ENCODE assay signal across 8 cellular contexts in genomic region chr16:1782408-1783247, GRCh38. TPM values are rescaled to one million over a fixed set of nuclear protein-coding genes. Genes with fewer than 3 reads are reported as not detected.
DNase-seq lines count a peak whose midpoint lies in the region; ATAC-seq, FAIRE-seq and TF ChIP-seq lines count a peak whose summit lies in the region.

NUBP2 (plus strand) TSS chr16:1782960; CDS start chr16:1783021, 61 bp downstream.
SPSB3 (minus strand) TSS chr16:1782571; CDS start chr16:1781483, 1,088 bp downstream.

- no peak for TF ChIP-seq EP300 in transverse colon (IDR thresholded peaks at IDR 0.05; ENCODE audit: low read depth)

- 0 to 1% (median 0%) methylated on average over 41 to 100 of the region's 100 CpGs; no CpG with 5 or more reads in 1 of the 4 donors for WGBS in adrenal gland, 4 donors
- WGBS in trophoblast cell (ENCODE audit: extremely low coverage, insufficient coverage, insufficient read length), result no CpG with 5 or more reads among the region's 100 CpGs
- 1% methylated on average over 68 of the region's 100 CpGs; no CpG with 5 or more reads in 1 of the 2 donors for WGBS in transverse colon (ENCODE audit: low coverage in 1 of 2), 2 donors

- no peak within 1 kb of the TSS for H3K23ac ChIP-seq in trophoblast cell (ENCODE audit: low read length)

- peak within 1 kb of the TSS; percentile 44 for H2BK120ac ChIP-seq in trophoblast cell (ENCODE audit: insufficient read depth, low read length, poor library complexity)

- H3K4ac ChIP-seq in trophoblast cell (ENCODE audit: low read depth, low read length), result peak within 1 kb of the TSS; percentile 49

- H3K4me2 ChIP-seq in trophoblast cell (ENCODE audit: low read length), result peak within 1 kb of the TSS; percentile 91

- FAIRE-seq in GM12892 (lab: Jason Lieb, UNC), result peak; percentile 100

- intact Hi-C loops in adrenal gland (cut with DNase I), result no loop called here
- intact Hi-C loops in cardiac septum (cut with DNase I), result loop anchor here (5.0 kb wide), 1 partner anchor 160 kb away; the partner anchor contains the start of gene MSRB1
- intact Hi-C loops in transverse colon (cut with DNase I; ENCODE audit: low total_unique reads), result no loop called here

- H4K8ac ChIP-seq in trophoblast cell (ENCODE audit: low read depth, low read length), result peak within 1 kb of the TSS; percentile 88

- H3K18ac ChIP-seq in trophoblast cell (ENCODE audit: low read length), result peak within 1 kb of the TSS; percentile 77

- H3K27me3 ChIP-seq in adrenal gland (no peaks in the 10 kb centered on the region), trophoblast cell (ENCODE audit: insufficient read depth, low read length) (no peaks in the 10 kb centered on the region), transverse colon (no peaks in the 10 kb centered on the region)

- peak within 1 kb of the TSS; percentile 39 for H4K12ac ChIP-seq in trophoblast cell (ENCODE audit: low read depth, low read length)

- peak within 1 kb of the TSS; percentile 51 for H2AK5ac ChIP-seq in trophoblast cell (ENCODE audit: low read length)

- H3K27ac ChIP-seq in adrenal gland (peak within 1 kb of the TSS; percentile 60 to 95 (median 84)), trophoblast cell (ENCODE audit: low read depth, low read length) (peak within 1 kb of the TSS; percentile 28), transverse colon (peak within 1 kb of the TSS; percentile 89 to 95 (median 94))

- H2AFZ ChIP-seq in trophoblast cell (ENCODE audit: insufficient read depth, low read length, poor library complexity), result peak within 1 kb of the TSS; percentile 37

- H2BK5ac ChIP-seq in trophoblast cell (ENCODE audit: low read depth, low read length, poor library complexity), result no peak within 1 kb of the TSS

- H3K9me3 ChIP-seq in adrenal gland (replicated peaks in 1 of 3), result no peaks in the 10 kb centered on the region
- H3K9me3 ChIP-seq in trophoblast cell (ENCODE audit: insufficient read depth, low read depth, low read length), result no peaks in the 10 kb centered on the region
- H3K9me3 ChIP-seq in transverse colon, result no peaks in the 10 kb centered on the region

- no peak within 1 kb of the TSS for H2BK12ac ChIP-seq in trophoblast cell (ENCODE audit: low read length)

- H3K4me1 ChIP-seq in adrenal gland (replicated peaks in 1 of 2) (peaks cover 23 to 26% of the 10 kb centered on the region in 2 donors), trophoblast cell (ENCODE audit: control insufficient read depth in 1 of 2, insufficient read depth in 2 of 2, low read length in 2 of 2) (peaks cover 8 to 21% of the 10 kb centered on the region in 2 experiments), transverse colon (peaks cover 7 to 27% (median 21%) of the 10 kb centered on the region in 4 donors)

- no peak for TF ChIP-seq CTCF in adrenal gland (IDR thresholded peaks at IDR 0.05)
- no peak for TF ChIP-seq CTCF in transverse colon (IDR thresholded peaks at IDR 0.05)

- H3K9ac ChIP-seq in trophoblast cell (ENCODE audit: low read length), result peak within 1 kb of the TSS; percentile 96

- peaks cover 0 to 33% of the 10 kb centered on the region in 2 donors for H3K36me3 ChIP-seq in adrenal gland (replicated peaks in 1 of 2)
- H3K36me3 ChIP-seq in trophoblast cell (ENCODE audit: control insufficient read depth in 1 of 2, insufficient read depth in 2 of 2, low read length in 2 of 2), result peaks cover 45 to 55% of the 10 kb centered on the region in 2 experiments
- peaks cover 0 to 5% (median under 1%) of the 10 kb centered on the region in 4 donors for H3K36me3 ChIP-seq in transverse colon

- H4K91ac ChIP-seq in trophoblast cell (ENCODE audit: low read depth, low read length), result peak within 1 kb of the TSS; percentile 67

- in situ Hi-C loops in transverse colon (cut with MboI; ENCODE audit: low pct_ligation_motif_present in 1 of 4, low pct_unique_long_range_greater_than_20kb in 1 of 4, low sequenced_read_pairs in 3 of 4), result no loop called here

- H3K79me2 ChIP-seq in trophoblast cell (ENCODE audit: control insufficient read depth, insufficient read depth, low read length, poor library complexity), result peaks cover 4% of the 10 kb centered on the region

- H3K14ac ChIP-seq in trophoblast cell (ENCODE audit: low read length), result peak within 1 kb of the TSS; percentile 70

- DNase-seq in GM12892 (ENCODE audit: insufficient read length) (peak; percentile 99), NCI-H146 (lab: John Stamatoyannopoulos, UW) (peak; percentile 100), T-helper 1 cell (peak; percentile 97 to 100 (median 98)), adrenal gland (peak; percentile 100), cardiac septum (ENCODE audit: low spot score) (peak; percentile 100), trophoblast cell (peak; percentile 100), transverse colon (peak; percentile 100)

- H3K4me3 ChIP-seq in adrenal gland, result peak within 1 kb of the TSS; percentile 73 to 95 (median 82)
- H3K4me3 ChIP-seq in trophoblast cell (ENCODE audit: low read depth, low read length), result peak within 1 kb of the TSS; percentile 95
- H3K4me3 ChIP-seq in transverse colon, result peak within 1 kb of the TSS; percentile 84 to 97 (median 94)

- ATAC-seq in HG02852 (IDR thresholded peaks at IDR 0.05; ENCODE audit: unreplicated experiment), result peak; percentile 86

- TF ChIP-seq POLR2A in GM12892 (IDR thresholded peaks at IDR 0.05; ENCODE audit: low read depth, low read length) (peak; percentile 75; the same call in 1 of the 2 replicates), adrenal gland (IDR thresholded peaks at IDR 0.05) (peak; percentile 55 to 75), transverse colon (IDR thresholded peaks at IDR 0.05) (peak; percentile 40)

- no peaks in the 10 kb centered on the region for H3K79me1 ChIP-seq in trophoblast cell (ENCODE audit: low read length)

RNA-seq across cellular contexts. Expression of gene NUBP2, which starts in this region (rescaled TPM):
- polyA plus RNA-seq in GM12892 (2012; ENCODE audit: missing spikeins), result 11.7 TPM
- 100 to 1,000 TPM in 4 of 8 donors, 10 to 100 TPM in 4; 51.3 to 252 (median 90.7) TPM for total RNA-seq in adrenal gland
- 10 to 100 TPM in 2 of 3 donors, 1 to 10 TPM in 1; 3.0 to 84.8 (median 78.6) TPM for polyA plus RNA-seq in adrenal gland
- total RNA-seq in cardiac septum, result 32.3 TPM
- polyA plus RNA-seq in trophoblast cell (2013), result 44.4 and 44.6 TPM in 2 replicates
- 100 to 1,000 TPM in 1 of 4 donors, 10 to 100 TPM in 3; 15.3 to 165 (median 59.6) TPM for total RNA-seq in transverse colon

RNA-seq across cellular contexts. Expression of gene SPSB3, which starts in this region (rescaled TPM):
- polyA plus RNA-seq in GM12892 (2012; ENCODE audit: missing spikeins), result 5.2 TPM
- 100 to 1,000 TPM in 5 of 8 donors, 10 to 100 TPM in 3; 47.7 to 158 (median 107) TPM for total RNA-seq in adrenal gland
- 100 to 1,000 TPM in 2 of 3 donors, 1 to 10 TPM in 1; 8.3 to 297 (median 238) TPM for polyA plus RNA-seq in adrenal gland
- total RNA-seq in cardiac septum, result 24.2 TPM
- 33.2 and 35.2 TPM in 2 replicates for polyA plus RNA-seq in trophoblast cell (2013)
- total RNA-seq in transverse colon, result 100 to 1,000 TPM; 101 to 289 (median 125) TPM

Comparison
In these comparisons a context has a peak if more than half of its experiments do, and no peak if none do; other contexts are left out.
1. Peak in every context shown above with its lines: DNase-seq, ATAC-seq, H3K4me3 ChIP-seq and H3K27ac ChIP-seq.
2. H3K27ac ChIP-seq: peak in every context shown above with its lines; median percentile 94 in transverse colon; 84 in adrenal gland; 28 in trophoblast cell.